In the genomic region with DNA sequence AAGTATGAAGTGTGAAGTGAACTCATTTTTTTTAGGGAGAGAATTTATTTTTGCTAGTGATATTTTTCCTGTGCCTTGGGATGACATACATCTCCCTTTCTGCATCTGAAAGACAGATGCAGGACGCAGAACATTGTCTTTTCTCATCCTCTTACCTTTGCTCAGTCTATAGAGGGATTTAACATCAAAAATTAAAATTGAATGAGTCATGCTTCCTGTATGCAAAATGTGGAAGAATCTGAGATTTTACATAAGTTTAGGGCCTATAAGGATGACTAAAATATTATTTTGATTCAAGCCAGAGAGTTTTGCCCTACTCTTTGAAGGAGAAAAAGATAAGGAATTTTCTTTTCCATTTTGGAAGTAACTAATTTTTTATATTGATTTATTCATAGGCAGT, we compare ENCODE assay signal across 20 cellular contexts. TPM values are rescaled to one million over a fixed set of nuclear protein-coding genes. Genes with fewer than 3 reads are reported as not detected.
A peak's percentile ranks its signal among the peaks of the same experiment; 100 is the strongest.
DNase-seq lines count a peak whose midpoint lies in the region; ATAC-seq and TF ChIP-seq lines count a peak whose summit lies in the region.
"Had no signal": no experiment of that assay in that cellular context is flagged by ENCODE, and none has a peak within 500 bp of the region (broad histone marks: within the 10 kb centered on the region; RNA-seq: fewer than 3 reads in every experiment).

No MANE protein-coding gene starts in this region.

- H3K27me3 Mint-ChIP-seq in activated naive CD8-positive, alpha-beta T cell treated with anti-CD3 and anti-CD28 coated beads for 36 hours: no peaks in the 10 kb centered on the region
- H3K27me3 Mint-ChIP-seq: activated CD4-positive, alpha-beta T cell treated with anti-CD3 and anti-CD28 coated beads, Interleukin-2, amount 10 ng/mL, durations not matched to agents 7 days and 5 days; B cell; brain had no signal

- peaks cover 9 to 14% of the 10 kb centered on the region in 2 experiments for H3K36me3 ChIP-seq in SK-N-SH (replicated peaks in 1 of 2; ENCODE audit: control insufficient read depth in 1 of 2, insufficient read depth in 2 of 2, low read length in 1 of 2)

- no peaks in the 10 kb centered on the region for H3K27me3 ChIP-seq in SK-N-SH (ENCODE audit: insufficient read depth)
- H3K27me3 ChIP-seq: colonic mucosa had no signal

- peaks cover 10% of the 10 kb centered on the region; the same call in 1 of the 2 replicates for H3K79me2 ChIP-seq in SK-N-SH (ENCODE audit: insufficient read depth)

- no peaks in the 10 kb centered on the region for H4K20me1 ChIP-seq in SK-N-SH (ENCODE audit: insufficient read depth)

- CTCF ChIA-PET in SK-N-SH (lab: Yijun Ruan, JAX): no interaction called here

- DNase-seq in SK-N-SH (no peak), EH (ENCODE audit: low read depth) (peak; percentile 10), OCI-M2 (lab: John Stamatoyannopoulos, UW; ENCODE audit: unreplicated experiment) (no peak), putamen (ENCODE audit: low spot score) (no peak)
- no peak for DNase-seq in activated naive CD8-positive, alpha-beta T cell treated with anti-CD3 and anti-CD28 coated beads for 36 hours
- DNase-seq: activated CD4-positive, alpha-beta T cell treated with anti-CD3 and anti-CD28 coated beads, Interleukin-2, amount 10 ng/mL, durations not matched to agents 7 days and 5 days; activated CD8-positive, alpha-beta memory T cell treated with anti-CD3 and anti-CD28 coated beads, Interleukin-2, amount 50 U/mL, for 4 hours; Caco-2; colonic mucosa; DND-41; kidney; NCI-H1436 treated with DMSO at 0.1 percent for 48 hours; NCI-H524; nucleus accumbens; stimulated activated CD4-positive, alpha-beta T cell treated with anti-CD3 and anti-CD28 coated beads, Interleukin-4, amount 100 ng/mL, for 24 hours; trophoblast cell had no signal

- no peak for TF ChIP-seq EP300 in SK-N-SH (IDR thresholded peaks at IDR 0.05; ENCODE audit: borderline replicate concordance in 1 of 2, low read depth in 1 of 2, low read length in 1 of 2)

- no peak for TF ChIP-seq CTCF in SK-N-SH (IDR thresholded peaks at IDR 0.05)

- peak overlapping the region; percentile 35 for H3K27ac Mint-ChIP-seq in activated naive CD8-positive, alpha-beta T cell treated with anti-CD3 and anti-CD28 coated beads for 36 hours
- H3K27ac Mint-ChIP-seq: activated CD4-positive, alpha-beta T cell treated with anti-CD3 and anti-CD28 coated beads, Interleukin-2, amount 10 ng/mL, durations not matched to agents 7 days and 5 days; B cell; brain had no signal

- ATAC-seq in SK-N-SH treated with all-trans-retinoic acid at 6 μM for 48 hours: no peak

- H3F3A ChIP-seq in SK-N-SH (replicated peaks; ENCODE audit: insufficient read depth): peaks cover 4% of the 10 kb centered on the region

- no peaks in the 10 kb centered on the region for H3K9me3 Mint-ChIP-seq in activated naive CD8-positive, alpha-beta T cell treated with anti-CD3 and anti-CD28 coated beads for 36 hours
- H3K9me3 Mint-ChIP-seq: activated CD4-positive, alpha-beta T cell treated with anti-CD3 and anti-CD28 coated beads, Interleukin-2, amount 10 ng/mL, durations not matched to agents 7 days and 5 days; brain had no signal

- H3K9me3 ChIP-seq in SK-N-SH: no peaks in the 10 kb centered on the region
- H3K9me3 ChIP-seq: Caco-2, colonic mucosa had no signal

- H3K4me1 ChIP-seq in SK-N-SH (ENCODE audit: control insufficient read depth in 1 of 2, insufficient read depth in 2 of 2, low read depth in 1 of 2, low read length in 1 of 2): no peaks in the 10 kb centered on the region
- H3K4me1 ChIP-seq: Caco-2, colonic mucosa had no signal

- no peak overlapping the region for H3K9ac ChIP-seq in SK-N-SH

- no peak overlapping the region for H3K4me3 ChIP-seq in SK-N-SH (ENCODE audit: low read depth in 2 of 2, low read length in 1 of 2)
- H3K4me3 ChIP-seq: colonic mucosa had no signal

- H2AFZ ChIP-seq in SK-N-SH (ENCODE audit: low read depth): no peak overlapping the region

- TF ChIP-seq RAD21 in SK-N-SH (IDR thresholded peaks at IDR 0.05; ENCODE audit: low read length): no peak

- H3K9me2 ChIP-seq in SK-N-SH: no peaks in the 10 kb centered on the region

- H3K4me3 Mint-ChIP-seq in activated naive CD8-positive, alpha-beta T cell treated with anti-CD3 and anti-CD28 coated beads for 36 hours: no peak overlapping the region
- H3K4me3 Mint-ChIP-seq: activated CD4-positive, alpha-beta T cell treated with anti-CD3 and anti-CD28 coated beads, Interleukin-2, amount 10 ng/mL, durations not matched to agents 7 days and 5 days; B cell; brain had no signal

- 77% methylated on average over 1 of the region's 1 CpG for WGBS in SK-N-SH (ENCODE audit: low lambda C conversion rate)

- POLR2A ChIA-PET in SK-N-SH (lab: Yijun Ruan, JAX): no interaction called here

- peak overlapping the region in 1 of 2 experiments; percentile 35; a peak in 1 of 4 replicates for H3K27ac ChIP-seq in SK-N-SH (ENCODE audit: low read depth in 2 of 2, low read length in 1 of 2)
- H3K27ac ChIP-seq: 22Rv1, colonic mucosa had no signal

- H3K36me3 Mint-ChIP-seq in activated naive CD8-positive, alpha-beta T cell treated with anti-CD3 and anti-CD28 coated beads for 36 hours: peaks cover 22% of the 10 kb centered on the region

- no peak overlapping the region for H3K4me2 ChIP-seq in SK-N-SH

- peaks cover 11% of the 10 kb centered on the region for H3K4me1 Mint-ChIP-seq in activated naive CD8-positive, alpha-beta T cell treated with anti-CD3 and anti-CD28 coated beads for 36 hours
- H3K4me1 Mint-ChIP-seq: brain had no signal

TF ChIP-seq in SK-N-SH, 30 proteins besides CTCF, POLR2A, EP300 and RAD21:
- TF ChIP-seq ELF1 (IDR thresholded peaks at IDR 0.05) (no peak), TEAD4 (IDR thresholded peaks at IDR 0.05; ENCODE audit: borderline replicate concordance, insufficient read depth) (no peak), JUND (IDR thresholded peaks at IDR 0.05) (peak; percentile 11; the same call in 1 of the 2 replicates), IRF3 (IDR thresholded peaks at IDR 0.05; ENCODE audit: low read depth, low read length) (no peak)
- TF ChIP-seq, protein P1, sequence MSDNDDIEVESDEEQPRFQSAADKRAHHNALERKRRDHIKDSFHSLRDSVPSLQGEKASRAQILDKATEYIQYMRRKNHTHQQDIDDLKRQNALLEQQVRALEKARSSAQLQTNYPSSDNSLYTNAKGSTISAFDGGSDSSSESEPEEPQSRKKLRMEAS (IDR thresholded peaks at IDR 0.05; ENCODE audit: low read depth): no peak

TF ChIP-seq in SK-N-SH treated with all-trans-retinoic acid at 6 μM for 48 hours, 23 proteins besides CTCF, POLR2A, EP300 and RAD21 (continues in another document):
- TF ChIP-seq RARB (CRISPR knock-in tag; IDR thresholded peaks at IDR 0.05): no peak
- no peak for TF ChIP-seq SNAI2 (CRISPR knock-in tag; IDR thresholded peaks at IDR 0.05)
- TF ChIP-seq CSDC2 (CRISPR knock-in tag; IDR thresholded peaks at IDR 0.05): no peak
- no peak for TF ChIP-seq GLIS3 (CRISPR knock-in tag; IDR thresholded peaks at IDR 0.05)
- TF ChIP-seq TSHZ2 (CRISPR knock-in tag; IDR thresholded peaks at IDR 0.05): no peak
- no peak for TF ChIP-seq PPARA (CRISPR knock-in tag; IDR thresholded peaks at IDR 0.05; ENCODE audit: borderline replicate concordance)
- TF ChIP-seq ZFP3 (CRISPR knock-in tag; IDR thresholded peaks at IDR 0.05): no peak
- TF ChIP-seq ISL1 (CRISPR knock-in tag; IDR thresholded peaks at IDR 0.05): no peak

RNA-seq across cellular contexts. Expression of gene XRCC6, which starts 27.3 kb away (rescaled TPM):
- 78.1 and 79.0 TPM in 2 replicates for polyA plus RNA-seq in SK-N-SH (2012; rRNA removed)
- polyA plus RNA-seq in SK-N-SH (2012; cell fraction: cytosol; rRNA removed): 91.8 and 99.0 TPM in 2 replicates
- 53.7 and 58.9 TPM in 2 replicates for polyA plus RNA-seq in SK-N-SH (2012; cell fraction: nucleus; rRNA removed)
- total RNA-seq in activated naive CD8-positive, alpha-beta T cell treated with anti-CD3 and anti-CD28 coated beads for 36 hours: 100 to 1,000 TPM; 498 to 502 TPM

RNA-seq across cellular contexts. Expression of gene DESI1, which starts 27.6 kb away (rescaled TPM):
- 8.2 and 12.7 TPM in 2 replicates for polyA plus RNA-seq in SK-N-SH (2012; rRNA removed)
- polyA plus RNA-seq in SK-N-SH (2012; cell fraction: cytosol; rRNA removed): 6.4 and 7.9 TPM in 2 replicates
- polyA plus RNA-seq in SK-N-SH (2012; cell fraction: nucleus; rRNA removed): 11.7 and 20.5 TPM in 2 replicates
- 10 to 100 TPM; 67.0 to 78.8 TPM for total RNA-seq in activated naive CD8-positive, alpha-beta T cell treated with anti-CD3 and anti-CD28 coated beads for 36 hours

RNA-seq across cellular contexts. Expression of gene SNU13, which starts 40.2 kb away (rescaled TPM):
- polyA plus RNA-seq in SK-N-SH (2012; rRNA removed): 273 and 282 TPM in 2 replicates
- polyA plus RNA-seq in SK-N-SH (2012; cell fraction: cytosol; rRNA removed): 227 and 250 TPM in 2 replicates
- polyA plus RNA-seq in SK-N-SH (2012; cell fraction: nucleus; rRNA removed): 109 and 112 TPM in 2 replicates
- 100 to 1,000 TPM; 339 to 357 TPM for total RNA-seq in activated naive CD8-positive, alpha-beta T cell treated with anti-CD3 and anti-CD28 coated beads for 36 hours

RNA-seq across cellular contexts. Expression of gene MEI1, which starts 50.9 kb away (rescaled TPM):
- polyA plus RNA-seq in SK-N-SH (2012; rRNA removed): not detected in 2 replicates
- 0.01 and 0.04 TPM in 2 replicates for polyA plus RNA-seq in SK-N-SH (2012; cell fraction: cytosol; rRNA removed)
- 0.05 and 0.18 TPM in 2 replicates for polyA plus RNA-seq in SK-N-SH (2012; cell fraction: nucleus; rRNA removed)
- 10 to 100 TPM; 23.4 to 28.8 TPM for total RNA-seq in activated naive CD8-positive, alpha-beta T cell treated with anti-CD3 and anti-CD28 coated beads for 36 hours
- total RNA-seq: Caco-2 had no signal

RNA-seq across cellular contexts. Expression of gene PMM1, which starts 58.8 kb away (rescaled TPM):
- polyA plus RNA-seq in SK-N-SH (2012; rRNA removed): 44.3 and 46.4 TPM in 2 replicates
- polyA plus RNA-seq in SK-N-SH (2012; cell fraction: cytosol; rRNA removed): 29.1 and 34.9 TPM in 2 replicates
- polyA plus RNA-seq in SK-N-SH (2012; cell fraction: nucleus; rRNA removed): 79.8 and 109 TPM in 2 replicates
- total RNA-seq in activated naive CD8-positive, alpha-beta T cell treated with anti-CD3 and anti-CD28 coated beads for 36 hours: 10 to 100 TPM; 24.3 to 26.9 TPM
